ENCODE assay signal across 20 cellular contexts in genomic region chr12:105723066-105723465, GRCh38.
DNase-seq lines count a peak whose midpoint lies in the region; ATAC-seq and TF ChIP-seq lines count a peak whose summit lies in the region.
"Had no signal": no experiment of that assay in that cellular context is flagged by ENCODE, and none has a peak within 500 bp of the region (broad histone marks: within the 10 kb centered on the region; RNA-seq: fewer than 3 reads in every experiment).

No MANE protein-coding gene starts in this region.

- TF ChIP-seq CTCF in OCI-LY3 (IDR thresholded peaks at IDR 0.05; ENCODE audit: low read depth, low read length) (no peak), esophagus muscularis mucosa (IDR thresholded peaks at IDR 0.05) (no peak), neural crest cell (conservative IDR thresholded peaks at IDR 0.05) (no peak)

- no peak for ATAC-seq in activated T-cell treated with anti-CD3 and anti-CD28 coated beads, Interleukin-2, amount 50 U/mL, for 72 hours (replicated peaks in 1 of 2)
- no peak for ATAC-seq in GM19035 (IDR thresholded peaks at IDR 0.05; ENCODE audit: unreplicated experiment)
- ATAC-seq: CD8-positive, alpha-beta T cell; GM23338 had no signal

- peaks cover 61% of the 10 kb centered on the region for H3K4me1 Mint-ChIP-seq in neural crest cell
- H3K4me1 Mint-ChIP-seq in activated T-cell treated with anti-CD3 and anti-CD28 coated beads, Interleukin-2, amount 50 U/mL, for 72 hours (ENCODE audit: low read depth), result no peaks in the 10 kb centered on the region
- H3K4me1 Mint-ChIP-seq: B cell; CD4-positive, CD25-positive, alpha-beta regulatory T cell had no signal

- H3K36me3 ChIP-seq in HAP-1 (replicated peaks) (no peaks in the 10 kb centered on the region), OCI-LY3 (replicated peaks; ENCODE audit: low read depth, low read length) (peaks cover 8% of the 10 kb centered on the region), esophagus muscularis mucosa (no peaks in the 10 kb centered on the region)
- H3K36me3 ChIP-seq: BLaER1 had no signal

- intact Hi-C loops in esophagus muscularis mucosa (cut with DNase I), result no loop called here

- no peaks in the 10 kb centered on the region for H3K9me3 Mint-ChIP-seq in neural crest cell
- H3K9me3 Mint-ChIP-seq in activated T-cell treated with anti-CD3 and anti-CD28 coated beads, Interleukin-2, amount 50 U/mL, for 72 hours, result no peaks in the 10 kb centered on the region
- H3K9me3 Mint-ChIP-seq: CD8-positive, alpha-beta T cell; GM23338; H9; HFFc6 had no signal

- peaks cover 54% of the 10 kb centered on the region for H3K4me1 ChIP-seq in HAP-1
- peaks cover 46% of the 10 kb centered on the region for H3K4me1 ChIP-seq in OCI-LY3 (ENCODE audit: low read length)
- H3K4me1 ChIP-seq in esophagus muscularis mucosa, result no peaks in the 10 kb centered on the region
- H3K4me1 ChIP-seq: BLaER1, Caco-2 had no signal

- H3K9ac ChIP-seq in OCI-LY3 (ENCODE audit: low read length), result no peak overlapping the region
- H3K9ac ChIP-seq: BLaER1 had no signal

- H3K27ac ChIP-seq in OCI-LY3 (ENCODE audit: low read length), result peak overlapping the region; percentile 94
- H3K27ac ChIP-seq in esophagus muscularis mucosa (replicated peaks in 1 of 4), result no peak overlapping the region
- H3K27ac ChIP-seq: 22Rv1, BLaER1, C4-2B had no signal

- TF ChIP-seq POLR2A in esophagus muscularis mucosa (IDR thresholded peaks at IDR 0.05; ENCODE audit: low read depth), result no peak

- H4K20me1 ChIP-seq in OCI-LY3 (ENCODE audit: insufficient read depth, low read length), result no peaks in the 10 kb centered on the region
- H4K20me1 ChIP-seq: BLaER1 had no signal

- H3K4me3 Mint-ChIP-seq in neural crest cell, result peak overlapping the region; percentile 5
- H3K4me3 Mint-ChIP-seq in activated T-cell treated with anti-CD3 and anti-CD28 coated beads, Interleukin-2, amount 50 U/mL, for 72 hours, result no peak overlapping the region
- H3K4me3 Mint-ChIP-seq: B cell; CD4-positive, CD25-positive, alpha-beta regulatory T cell; CD8-positive, alpha-beta T cell; GM23338; H9; HFFc6 had no signal

- WGBS in esophagus muscularis mucosa, result 97% methylated on average over 2 of the region's 2 CpGs

- H3K27ac Mint-ChIP-seq in neural crest cell (ENCODE audit: unreplicated experiment), result peak overlapping the region; percentile 76
- no peak overlapping the region for H3K27ac Mint-ChIP-seq in activated T-cell treated with anti-CD3 and anti-CD28 coated beads, Interleukin-2, amount 50 U/mL, for 72 hours
- H3K27ac Mint-ChIP-seq: B cell; CD4-positive, CD25-positive, alpha-beta regulatory T cell; CD8-positive, alpha-beta T cell; GM23338; HFFc6 had no signal

- in situ Hi-C loops in HAP-1 (cut with MboI; ENCODE audit: low sequenced_read_pairs), result no loop called here

- H3K4me2 ChIP-seq in OCI-LY3 (ENCODE audit: low read length), result peak overlapping the region; percentile 70; the same call in 1 of the 2 replicates
- H3K4me2 ChIP-seq: BLaER1, GM23338 had no signal

- no peak overlapping the region for H2AFZ ChIP-seq in OCI-LY3 (ENCODE audit: low read depth, low read length)

- H3K27me3 Mint-ChIP-seq in neural crest cell (ENCODE audit: low read depth), result no peaks in the 10 kb centered on the region
- no peaks in the 10 kb centered on the region for H3K27me3 Mint-ChIP-seq in activated T-cell treated with anti-CD3 and anti-CD28 coated beads, Interleukin-2, amount 50 U/mL, for 72 hours (ENCODE audit: low read depth)
- H3K27me3 Mint-ChIP-seq: B cell had no signal

- H3K9me3 ChIP-seq in HAP-1 (no peaks in the 10 kb centered on the region), OCI-LY3 (ENCODE audit: insufficient read depth, low read length) (peaks cover 4% of the 10 kb centered on the region; the same call in 1 of the 2 replicates), esophagus muscularis mucosa (peaks cover 0 to 6% (median 0%) of the 10 kb centered on the region in 4 donors)
- H3K9me3 ChIP-seq: BLaER1, Caco-2 had no signal

- H3K27me3 ChIP-seq in HAP-1 (ENCODE audit: low read depth) (no peaks in the 10 kb centered on the region), OCI-LY3 (ENCODE audit: low read depth, low read length) (no peaks in the 10 kb centered on the region), esophagus muscularis mucosa (no peaks in the 10 kb centered on the region)
- H3K27me3 ChIP-seq: BLaER1 had no signal

- no peaks in the 10 kb centered on the region for H3K36me3 Mint-ChIP-seq in neural crest cell (ENCODE audit: low read depth)
- H3K36me3 Mint-ChIP-seq in activated T-cell treated with anti-CD3 and anti-CD28 coated beads, Interleukin-2, amount 50 U/mL, for 72 hours (ENCODE audit: insufficient read depth in 2 of 2), result no peaks in the 10 kb centered on the region
- H3K36me3 Mint-ChIP-seq: CD4-positive, CD25-positive, alpha-beta regulatory T cell; CD8-positive, alpha-beta T cell had no signal

- no peak overlapping the region; the same call in 1 of the 2 replicates for H3K4me3 ChIP-seq in HAP-1
- no peak overlapping the region for H3K4me3 ChIP-seq in OCI-LY3 (ENCODE audit: low read length)
- H3K4me3 ChIP-seq in esophagus muscularis mucosa, result no peak overlapping the region
- H3K4me3 ChIP-seq: BLaER1, GM23338 had no signal

- TF ChIP-seq EP300 in esophagus muscularis mucosa (IDR thresholded peaks at IDR 0.05), result no peak

- H3K79me2 ChIP-seq in OCI-LY3 (ENCODE audit: low read length), result no peaks in the 10 kb centered on the region

- DNase-seq in HAP-1 (ENCODE audit: low spot score in 2 of 2) (peak; percentile 73 to 96), esophagus muscularis mucosa (ENCODE audit: extremely low spot score) (peak; percentile 42), neural crest cell (ENCODE audit: low read depth, low spot score) (no peak), NCI-H774 (lab: John Stamatoyannopoulos, UW) (no peak), putamen (ENCODE audit: low spot score) (no peak)
- no peak for DNase-seq in activated T-cell treated with anti-CD3 and anti-CD28 coated beads, Interleukin-2, amount 50 U/mL, for 72 hours
- DNase-seq: Caco-2; CD4-positive, CD25-positive, alpha-beta regulatory T cell; CD8-positive, alpha-beta T cell; DMS153; DND-41; H9; HFFc6 had no signal

Comparison
In these comparisons a context has a peak if more than half of its experiments do, and no peak if none do; other contexts are left out.
1. DNase-seq: peak in HAP-1 (2 of 2) and esophagus muscularis mucosa (single experiment); none in neural crest cell (single experiment), NCI-H774 (single experiment), activated T-cell treated with anti-CD3 and anti-CD28 coated beads, Interleukin-2, amount 50 U/mL, for 72 hours (0 of 2) and putamen (single experiment).